ENCODE assay signal across 12 cellular contexts in the genomic region with DNA sequence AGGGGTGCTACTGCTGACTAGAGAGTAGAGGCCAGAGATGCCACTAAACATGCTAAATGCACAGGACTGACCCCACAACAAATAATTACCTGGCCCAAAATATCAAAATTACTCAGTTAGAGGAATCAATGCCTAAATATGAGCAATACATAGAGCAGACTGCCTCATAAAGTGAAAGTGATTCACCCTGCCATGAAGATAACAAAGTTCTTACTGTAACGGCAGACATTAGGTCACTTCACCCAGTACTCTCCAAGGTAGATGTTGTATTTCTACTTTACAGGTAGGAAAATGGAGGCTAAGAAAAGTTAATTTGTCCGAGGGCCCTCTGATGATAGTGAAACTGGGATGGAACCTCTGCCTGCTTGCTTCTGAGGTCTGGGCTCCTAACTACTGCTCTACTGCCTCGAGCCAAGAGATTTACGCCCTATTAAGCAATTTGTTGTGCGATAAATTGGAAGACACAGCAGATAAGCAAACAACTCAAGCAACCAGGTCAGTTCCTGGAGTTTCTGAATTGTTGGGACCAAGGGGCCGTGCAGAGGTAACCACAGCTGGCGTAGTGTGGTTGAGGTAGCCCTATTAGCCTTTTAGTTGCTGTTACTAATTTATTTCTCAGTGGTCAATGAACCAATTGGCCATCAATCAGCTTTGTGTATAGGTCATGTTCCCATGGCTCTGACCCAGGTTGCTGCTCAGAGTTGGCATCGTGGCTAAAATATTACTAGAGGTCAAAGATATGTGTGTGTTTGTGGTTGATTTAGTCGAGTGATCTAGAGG. TPM values are rescaled to one million over a fixed set of nuclear protein-coding genes. Genes with fewer than 3 reads are reported as not detected.
A peak's percentile ranks its signal among the peaks of the same experiment; 100 is the strongest.
DNase-seq lines count a peak whose midpoint lies in the region; ATAC-seq, FAIRE-seq and TF ChIP-seq lines count a peak whose summit lies in the region.
"Had no signal": no experiment of that assay in that cellular context is flagged by ENCODE, and none has a peak within 500 bp of the region (broad histone marks: within the 10 kb centered on the region; RNA-seq: fewer than 3 reads in every experiment).

No MANE protein-coding gene starts in this region.

- no peak overlapping the region for H3K9ac ChIP-seq in mucosa of rectum (ENCODE audit: low read depth in 1 of 2, low read length in 2 of 2)
- H3K9ac ChIP-seq: GM23248 had no signal

- H3K27me3 ChIP-seq in mucosa of rectum (ENCODE audit: control insufficient read depth in 2 of 2, insufficient read depth in 2 of 2, low read length in 2 of 2), result no peaks in the 10 kb centered on the region

- peaks cover 8% of the 10 kb centered on the region for H3K4me1 Mint-ChIP-seq in activated T-helper 17 cell treated with anti-CD3 and anti-CD28 coated beads, Interleukin-2, amount 50 U/mL, for 72 hours

- DNase-seq in amygdala (lab: John Stamatoyannopoulos, UW), result no peak
- no peak for DNase-seq in midbrain (lab: John Stamatoyannopoulos, UW)
- DNase-seq in GM12891 (ENCODE audit: insufficient read length, low spot score), result no peak
- DNase-seq: GM23248; RPMI8226; stimulated activated CD4-positive, alpha-beta T cell treated with anti-CD3 and anti-CD28 coated beads, Interleukin-4, amount 100 ng/mL, for 24 hours had no signal

- no peak for FAIRE-seq in GM12891 (lab: Jason Lieb, UNC)
- FAIRE-seq: G401.6 had no signal

- peaks cover 0 to 5% of the 10 kb centered on the region in 2 donors for H3K4me1 ChIP-seq in mucosa of rectum (ENCODE audit: control insufficient read depth in 2 of 2, insufficient read depth in 2 of 2, low read length in 2 of 2)

- H3K9me3 Mint-ChIP-seq in activated T-helper 17 cell treated with anti-CD3 and anti-CD28 coated beads, Interleukin-2, amount 50 U/mL, for 72 hours, result no peaks in the 10 kb centered on the region

- peak overlapping the region; percentile 37 for H3K4me3 Mint-ChIP-seq in activated T-helper 17 cell treated with anti-CD3 and anti-CD28 coated beads, Interleukin-2, amount 50 U/mL, for 72 hours

- ATAC-seq in GM18909 (IDR thresholded peaks at IDR 0.05; ENCODE audit: poor library complexity, unreplicated experiment) (peak; percentile 40), HG02885 (IDR thresholded peaks at IDR 0.05; ENCODE audit: poor library complexity, unreplicated experiment) (peak; percentile 57), GM21381 (IDR thresholded peaks at IDR 0.05; ENCODE audit: unreplicated experiment) (no peak)
- ATAC-seq in activated T-helper 17 cell treated with anti-CD3 and anti-CD28 coated beads, Interleukin-2, amount 50 U/mL, for 72 hours (replicated peaks), result peak; percentile 81

- H3K36me3 ChIP-seq in mucosa of rectum (ENCODE audit: control insufficient read depth in 2 of 2, insufficient read depth in 2 of 2, low read length in 2 of 2), result no peaks in the 10 kb centered on the region

- peak overlapping the region; percentile 26 to 44 for H3K27ac ChIP-seq in mucosa of rectum (ENCODE audit: low read depth in 2 of 2, low read length in 2 of 2)
- H3K27ac ChIP-seq: GM23248 had no signal

- TF ChIP-seq POLR2A in GM12891 (IDR thresholded peaks at IDR 0.05; ENCODE audit: low read depth, low read length), result no peak

- H3K27me3 Mint-ChIP-seq in activated T-helper 17 cell treated with anti-CD3 and anti-CD28 coated beads, Interleukin-2, amount 50 U/mL, for 72 hours, result peaks cover 3% of the 10 kb centered on the region

- no peaks in the 10 kb centered on the region for H3K9me3 ChIP-seq in mucosa of rectum (ENCODE audit: control insufficient read depth in 2 of 2, low read length in 2 of 2)

- no peaks in the 10 kb centered on the region for H3K36me3 Mint-ChIP-seq in activated T-helper 17 cell treated with anti-CD3 and anti-CD28 coated beads, Interleukin-2, amount 50 U/mL, for 72 hours (ENCODE audit: low read depth)

- no peak overlapping the region for H3K4me3 ChIP-seq in mucosa of rectum (ENCODE audit: low read length in 2 of 2)
- H3K4me3 ChIP-seq: GM23248 had no signal

- peak overlapping the region; percentile 91 for H3K27ac Mint-ChIP-seq in activated T-helper 17 cell treated with anti-CD3 and anti-CD28 coated beads, Interleukin-2, amount 50 U/mL, for 72 hours

TF ChIP-seq in GM12891, 5 proteins besides CTCF, POLR2A, EP300 and RAD21:
- TF ChIP-seq TAF1 (IDR thresholded peaks at IDR 0.05; ENCODE audit: low read depth, low read length) (no peak), POLR2AphosphoS5 (IDR thresholded peaks at IDR 0.05; ENCODE audit: low read depth, low read length) (no peak), POU2F2 (IDR thresholded peaks at IDR 0.05; ENCODE audit: low read depth, low read length) (no peak), PAX5 (IDR thresholded peaks at IDR 0.05; ENCODE audit: insufficient read depth, low read length, severe bottlenecking) (no peak), SPI1 (IDR thresholded peaks at IDR 0.05; ENCODE audit: low read depth, low read length) (no peak)

RNA-seq across cellular contexts. Expression of a gene that starts 4.8 kb away (rescaled TPM):
- total RNA-seq in activated T-helper 17 cell treated with anti-CD3 and anti-CD28 coated beads, Interleukin-2, amount 50 U/mL, for 72 hours, result 1 to 10 TPM in 1 of 2 donors, under 1 TPM in 1; 0.71 to 1.5 TPM
- polyA plus RNA-seq in GM12891 (2012; ENCODE audit: low read depth, missing spikeins), result 0.14 TPM
- total RNA-seq: GM23248 had no signal
- polyA plus RNA-seq: GM23248 had no signal

RNA-seq across cellular contexts. Expression of a gene that starts 43.0 kb away (rescaled TPM):
- total RNA-seq in activated T-helper 17 cell treated with anti-CD3 and anti-CD28 coated beads, Interleukin-2, amount 50 U/mL, for 72 hours, result not detected
- polyA plus RNA-seq in GM12891 (2012; ENCODE audit: low read depth, missing spikeins), result not detected
- total RNA-seq: GM23248 had no signal
- polyA plus RNA-seq: GM23248 had no signal
